In the genomic region with DNA sequence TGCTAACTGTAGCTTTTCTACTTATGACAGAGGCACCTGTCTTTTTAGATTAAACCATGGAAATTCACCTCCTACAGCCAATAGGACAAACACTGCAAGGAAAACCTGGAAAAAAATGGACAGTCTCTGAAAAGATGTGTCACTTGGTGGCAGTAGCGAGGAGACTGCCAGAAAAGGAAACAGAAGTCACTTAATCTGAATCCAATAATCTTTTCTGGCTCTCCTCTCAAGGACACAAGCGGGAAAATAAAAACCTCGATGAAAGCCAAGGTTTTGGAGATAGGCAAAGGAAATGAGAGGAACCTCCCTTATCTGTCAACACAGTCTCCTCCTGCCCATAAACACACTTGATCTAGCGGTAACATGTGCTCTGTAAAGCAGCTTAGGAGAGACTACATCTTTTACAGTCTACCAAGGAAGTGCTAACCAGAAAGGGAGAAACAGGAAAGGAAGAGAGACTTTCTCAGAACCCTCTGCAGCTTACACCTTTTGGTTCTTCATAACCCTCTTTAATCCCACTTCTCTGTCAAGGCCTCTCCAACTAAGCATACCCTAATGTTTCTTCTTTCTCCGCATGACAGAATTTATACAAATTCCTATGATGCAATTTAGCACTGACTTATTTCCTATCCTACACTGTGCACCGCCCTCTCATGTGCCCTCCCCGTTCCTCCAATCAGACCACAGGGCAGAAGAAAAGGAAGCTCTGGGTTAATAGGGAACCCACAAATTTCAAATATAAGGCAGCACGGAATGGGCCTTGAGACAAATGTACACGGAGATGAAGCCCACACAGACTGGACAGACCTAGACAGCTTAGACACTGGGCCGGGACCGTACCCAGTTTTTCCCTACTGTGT, we compare ENCODE assay signal across 8 cellular contexts. TPM values are rescaled to one million over a fixed set of nuclear protein-coding genes. Genes with fewer than 3 reads are reported as not detected.
DNase-seq lines count a peak whose midpoint lies in the region; ATAC-seq and TF ChIP-seq lines count a peak whose summit lies in the region.

No MANE protein-coding gene starts in this region.

- peaks cover 31% of the 10 kb centered on the region for H3K4me1 ChIP-seq in CD8-positive, alpha-beta T cell (ENCODE audit: insufficient read depth, low read length)
- no peaks in the 10 kb centered on the region for H3K4me1 ChIP-seq in parathyroid adenoma

- H2AFZ ChIP-seq in parathyroid adenoma = no peak overlapping the region

- H3K4me1 Mint-ChIP-seq in CD8-positive, alpha-beta T cell (ENCODE audit: low read depth) = peaks cover 60% of the 10 kb centered on the region
- H3K4me1 Mint-ChIP-seq in activated CD4-positive, alpha-beta memory T cell treated with anti-CD3 and anti-CD28 coated beads, Interleukin-2, amount 10 ng/mL, durations not matched to agents 7 days and 5 days = peaks cover 44% of the 10 kb centered on the region

- H3K27me3 Mint-ChIP-seq in CD8-positive, alpha-beta T cell (ENCODE audit: low read depth) = no peaks in the 10 kb centered on the region
- H3K27me3 Mint-ChIP-seq in activated CD4-positive, alpha-beta memory T cell treated with anti-CD3 and anti-CD28 coated beads, Interleukin-2, amount 10 ng/mL, durations not matched to agents 7 days and 5 days = no peaks in the 10 kb centered on the region

- H3K79me2 ChIP-seq in parathyroid adenoma = peaks cover 27% of the 10 kb centered on the region

- H3K27ac Mint-ChIP-seq in CD8-positive, alpha-beta T cell = peak overlapping the region; percentile 78
- H3K27ac Mint-ChIP-seq in activated CD4-positive, alpha-beta memory T cell treated with anti-CD3 and anti-CD28 coated beads, Interleukin-2, amount 10 ng/mL, durations not matched to agents 7 days and 5 days = peak overlapping the region; percentile 82

- H3K9ac ChIP-seq in parathyroid adenoma = no peak overlapping the region

- POLR2A ChIA-PET in CD8-positive, alpha-beta T cell (lab: Charles Lee) = interaction anchor here (1.0 to 2.7 kb wide), 2 partner anchors 54 to 141 kb away, joined by 3 to 12 read pairs; a partner anchor contains a TSS
- POLR2A ChIA-PET in activated CD4-positive, alpha-beta memory T cell treated with anti-CD3 and anti-CD28 coated beads, Interleukin-2, amount 10 ng/mL, durations not matched to agents 7 days and 5 days (lab: Charles Lee) = interaction anchor here (1.0 to 3.6 kb wide), 4 partner anchors 38 to 66 kb away, joined by 5 to 20 read pairs (median 12); a partner anchor contains a TSS

- CTCF ChIA-PET in CD8-positive, alpha-beta T cell (lab: Charles Lee) = interaction anchor here (1.0 to 1.6 kb wide), 3 partner anchors 11 to 65 kb away, joined by 3 to 4 read pairs (median 3); a partner anchor contains a TSS
- CTCF ChIA-PET in activated CD4-positive, alpha-beta memory T cell treated with anti-CD3 and anti-CD28 coated beads, Interleukin-2, amount 10 ng/mL, durations not matched to agents 7 days and 5 days (lab: Charles Lee) = interaction anchor here (0.8 to 1.9 kb wide), 8 partner anchors 9 to 122 kb away, joined by 3 to 10 read pairs (median 3); a partner anchor contains a TSS

- no peaks in the 10 kb centered on the region for H3K27me3 ChIP-seq in CD8-positive, alpha-beta T cell (ENCODE audit: insufficient read depth, low read length)
- H3K27me3 ChIP-seq in parathyroid adenoma (ENCODE audit: control insufficient read depth, insufficient read depth, low read length) = no peaks in the 10 kb centered on the region

- H3K4me3 ChIP-seq in CD8-positive, alpha-beta T cell (ENCODE audit: low read depth, low read length) = no peak overlapping the region
- H3K4me3 ChIP-seq in parathyroid adenoma (ENCODE audit: low read depth, low read length) = peak overlapping the region; percentile 17

- no peak for DNase-seq in CD8-positive, alpha-beta T cell
- DNase-seq in NCI-H1694 treated with DMSO at 0.1 percent for 48 hours (lab: John Stamatoyannopoulos, UW) (peak; percentile 13), foreskin melanocyte (peak; percentile 50)
- DNase-seq in activated CD4-positive, alpha-beta memory T cell treated with anti-CD3 and anti-CD28 coated beads, Interleukin-2, amount 10 ng/mL, durations not matched to agents 7 days and 5 days = peak; percentile 22
- DNase-seq in stimulated activated CD8-positive, alpha-beta memory T cell treated with anti-CD3 and anti-CD28 coated beads, Interleukin-4, amount 100 ng/mL, for 48 hours = no peak

- no peaks in the 10 kb centered on the region for H3K9me3 Mint-ChIP-seq in CD8-positive, alpha-beta T cell
- H3K9me3 Mint-ChIP-seq in activated CD4-positive, alpha-beta memory T cell treated with anti-CD3 and anti-CD28 coated beads, Interleukin-2, amount 10 ng/mL, durations not matched to agents 7 days and 5 days = no peaks in the 10 kb centered on the region

- peaks cover 18% of the 10 kb centered on the region for H3K36me3 Mint-ChIP-seq in CD8-positive, alpha-beta T cell
- H3K36me3 Mint-ChIP-seq in activated CD4-positive, alpha-beta memory T cell treated with anti-CD3 and anti-CD28 coated beads, Interleukin-2, amount 10 ng/mL, durations not matched to agents 7 days and 5 days (ENCODE audit: low read depth) = peaks cover 14% of the 10 kb centered on the region

- peak overlapping the region; percentile 54 for H3K4me3 Mint-ChIP-seq in CD8-positive, alpha-beta T cell
- H3K4me3 Mint-ChIP-seq in activated CD4-positive, alpha-beta memory T cell treated with anti-CD3 and anti-CD28 coated beads, Interleukin-2, amount 10 ng/mL, durations not matched to agents 7 days and 5 days = peak overlapping the region; percentile 30

- H3K4me2 ChIP-seq in parathyroid adenoma (ENCODE audit: low read length) = no peak overlapping the region

- no peak for TF ChIP-seq CTCF in CD8-positive, alpha-beta T cell (IDR thresholded peaks at IDR 0.05)
- peak; percentile 64 for TF ChIP-seq CTCF in parathyroid adenoma (IDR thresholded peaks at IDR 0.05)

- ATAC-seq in CD8-positive, alpha-beta T cell = peak; percentile 65
- ATAC-seq in GM18511 (IDR thresholded peaks at IDR 0.05; ENCODE audit: unreplicated experiment) (peak; percentile 75), HG02870 (IDR thresholded peaks at IDR 0.05; ENCODE audit: unreplicated experiment) (peak; percentile 53)

- intact Hi-C loops in CD8-positive, alpha-beta T cell (cut with DNase I, micrococcal nuclease) = loop anchor here (1.0 to 5.0 kb wide), 5 partner anchors 51 to 122 kb away; a partner anchor contains a TSS

- H3K9me3 ChIP-seq in CD8-positive, alpha-beta T cell (ENCODE audit: low read length) = no peaks in the 10 kb centered on the region
- no peaks in the 10 kb centered on the region for H3K9me3 ChIP-seq in parathyroid adenoma (ENCODE audit: control insufficient read depth, low read length)

- no peak overlapping the region for H3K27ac ChIP-seq in CD8-positive, alpha-beta T cell (ENCODE audit: low read depth, low read length)
- no peak overlapping the region for H3K27ac ChIP-seq in parathyroid adenoma

- no peaks in the 10 kb centered on the region for H3K36me3 ChIP-seq in CD8-positive, alpha-beta T cell (ENCODE audit: insufficient read depth, low read length)
- no peaks in the 10 kb centered on the region for H3K36me3 ChIP-seq in parathyroid adenoma (ENCODE audit: control insufficient read depth, insufficient read depth, low read length)

RNA-seq across cellular contexts. Expression of a gene that starts 52.8 kb away (rescaled TPM):
- total RNA-seq in CD8-positive, alpha-beta T cell = 10 to 100 TPM; 57.0 to 65.7 TPM
- 10 to 100 TPM; 64.6 to 66.5 TPM for total RNA-seq in activated CD4-positive, alpha-beta memory T cell treated with anti-CD3 and anti-CD28 coated beads, Interleukin-2, amount 10 ng/mL, durations not matched to agents 7 days and 5 days

Comparison
In these comparisons a context has a peak if more than half of its experiments do, and no peak if none do; other contexts are left out.
1. DNase-seq: peak in NCI-H1694 treated with DMSO at 0.1 percent for 48 hours (single experiment), activated CD4-positive, alpha-beta memory T cell treated with anti-CD3 and anti-CD28 coated beads, Interleukin-2, amount 10 ng/mL, durations not matched to agents 7 days and 5 days (single experiment) and foreskin melanocyte (single experiment); none in CD8-positive, alpha-beta T cell (0 of 7) and stimulated activated CD8-positive, alpha-beta memory T cell treated with anti-CD3 and anti-CD28 coated beads, Interleukin-4, amount 100 ng/mL, for 48 hours (single experiment).
2. Peak in every context shown above with its lines, with median percentiles within 50 percentile points of each other: ATAC-seq.